8 cellular contexts compared by ENCODE assay signal in the genomic region with DNA sequence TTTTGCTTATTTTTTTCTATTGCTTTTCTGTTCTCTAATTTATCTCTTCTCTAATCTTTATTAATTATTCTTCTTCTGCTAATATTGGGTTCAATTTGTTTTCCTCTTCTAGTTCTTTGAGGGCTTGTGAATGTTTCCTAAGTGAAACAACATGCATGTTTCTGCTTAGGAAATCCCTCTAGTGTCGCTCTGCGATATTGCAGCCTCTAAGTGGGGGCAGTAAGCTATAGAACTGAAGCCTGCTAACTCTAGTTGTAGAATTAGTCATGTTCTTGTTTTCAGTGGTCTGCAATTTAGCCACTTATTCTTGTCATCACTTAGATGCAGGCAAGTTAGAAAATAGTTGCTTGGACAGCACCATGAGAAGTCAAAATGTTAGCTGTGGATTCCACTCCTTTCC.
DNase-seq lines count a peak whose midpoint lies in the region; ATAC-seq and TF ChIP-seq lines count a peak whose summit lies in the region.

No MANE protein-coding gene starts in this region.

- H3K36me3 Mint-ChIP-seq in activated T-cell treated with anti-CD3 and anti-CD28 coated beads, Interleukin-2, amount 50 U/mL, for 72 hours (ENCODE audit: insufficient read depth in 2 of 2), result no peaks in the 10 kb centered on the region

- H3F3A ChIP-seq in GM23248 (ENCODE audit: insufficient read depth), result no peaks in the 10 kb centered on the region

- intact Hi-C loops in dorsolateral prefrontal cortex (cut with DNase I), result no loop called here

- WGBS in GM23248 (ENCODE audit: low coverage in 1 of 2, low lambda C conversion rate in 2 of 2, missing lambda C conversion rate in 2 of 2), 2 experiments, result 0 to 5% methylated on average over 2 of the region's 2 CpGs
- 20% methylated on average over 1 of the region's 2 CpGs; no CpG with 5 or more reads in 1 of the 2 donors for WGBS in gastroesophageal sphincter (ENCODE audit: low coverage in 1 of 2), 2 donors

- peak in 49 of 56 donors; percentile 12 to 60 (median 41) for TF ChIP-seq CTCF in dorsolateral prefrontal cortex (IDR thresholded peaks at IDR 0.05 in 54 of 56, conservative IDR thresholded peaks at IDR 0.05 in 2 of 56; ENCODE audit: low read depth in 1 of 56, partially characterized antibody in 56 of 56)
- TF ChIP-seq CTCF in gastroesophageal sphincter (IDR thresholded peaks at IDR 0.05), result peak in 1 of 4 experiments; percentile 42

- H3K4me1 Mint-ChIP-seq in activated T-cell treated with anti-CD3 and anti-CD28 coated beads, Interleukin-2, amount 50 U/mL, for 72 hours (ENCODE audit: low read depth), result no peaks in the 10 kb centered on the region

- H3K27ac ChIP-seq in GM23248 (no peak overlapping the region), dorsolateral prefrontal cortex (no peak overlapping the region), gastroesophageal sphincter (no peak overlapping the region)

- H3K9me3 ChIP-seq in GM23248 (ENCODE audit: low read depth) (no peaks in the 10 kb centered on the region), gastroesophageal sphincter (no peaks in the 10 kb centered on the region)

- H3K4me3 ChIP-seq in GM23248 (no peak overlapping the region), dorsolateral prefrontal cortex (no peak overlapping the region), gastroesophageal sphincter (no peak overlapping the region)

- H3K9me3 Mint-ChIP-seq in activated T-cell treated with anti-CD3 and anti-CD28 coated beads, Interleukin-2, amount 50 U/mL, for 72 hours, result peaks cover 0 to 2% of the 10 kb centered on the region in 2 donors

- H3K9ac ChIP-seq in GM23248, result no peak overlapping the region

- peaks cover 13% of the 10 kb centered on the region for H3K27me3 Mint-ChIP-seq in activated T-cell treated with anti-CD3 and anti-CD28 coated beads, Interleukin-2, amount 50 U/mL, for 72 hours (ENCODE audit: low read depth)

- ATAC-seq in activated T-cell treated with anti-CD3 and anti-CD28 coated beads, Interleukin-2, amount 50 U/mL, for 72 hours (replicated peaks in 1 of 2), result no peak
- no peak for ATAC-seq in stimulated activated naive CD8-positive, alpha-beta T cell treated with anti-CD3 and anti-CD28 coated beads, Interleukin-15, Interleukin-2, amounts not matched to agents 100 U/mL and 50 U/mL, for 24 hours
- no peak for ATAC-seq in gastroesophageal sphincter
- ATAC-seq in HG03460 (IDR thresholded peaks at IDR 0.05; ENCODE audit: unreplicated experiment), result no peak

- no peaks in the 10 kb centered on the region for H3K9me2 ChIP-seq in GM23248 (ENCODE audit: insufficient read depth)

- peak; percentile 15 to 23 for DNase-seq in activated T-cell treated with anti-CD3 and anti-CD28 coated beads, Interleukin-2, amount 50 U/mL, for 72 hours
- DNase-seq in activated T-cell treated with anti-CD3 and anti-CD28 coated beads, Interleukin-2, amount 50 U/mL, for 1 hour, result no peak
- DNase-seq in GM23248 (peak; percentile 33), NCI-H460 (ENCODE audit: extremely low read depth, low read depth) (peak; percentile 9), dorsolateral prefrontal cortex (peak in 1 of 10 donors; percentile 10)
- DNase-seq in stimulated activated naive CD8-positive, alpha-beta T cell treated with anti-CD3 and anti-CD28 coated beads, Interleukin-15, Interleukin-2, amounts not matched to agents 100 U/mL and 50 U/mL, for 24 hours, result peak; percentile 4

- TF ChIP-seq EP300 in gastroesophageal sphincter (IDR thresholded peaks at IDR 0.05), result no peak

- H3K4me1 ChIP-seq in GM23248 (ENCODE audit: insufficient read depth) (no peaks in the 10 kb centered on the region), gastroesophageal sphincter (no peaks in the 10 kb centered on the region)

- H3K4me2 ChIP-seq in GM23248 (ENCODE audit: unreplicated experiment), result no peak overlapping the region

- H3K79me2 ChIP-seq in GM23248 (ENCODE audit: insufficient read depth), result no peaks in the 10 kb centered on the region

- no peaks in the 10 kb centered on the region for H4K20me1 ChIP-seq in GM23248 (ENCODE audit: insufficient read depth)

- no peak for TF ChIP-seq POLR2A in gastroesophageal sphincter (IDR thresholded peaks at IDR 0.05)

- H3K27ac Mint-ChIP-seq in activated T-cell treated with anti-CD3 and anti-CD28 coated beads, Interleukin-2, amount 50 U/mL, for 72 hours, result no peak overlapping the region

- in situ Hi-C loops in GM23248 (cut with MboI), result no loop called here

- no peak overlapping the region for H3K4me3 Mint-ChIP-seq in activated T-cell treated with anti-CD3 and anti-CD28 coated beads, Interleukin-2, amount 50 U/mL, for 72 hours

- no peaks in the 10 kb centered on the region for H3K27me3 ChIP-seq in GM23248 (replicated peaks; ENCODE audit: insufficient read depth)
- H3K27me3 ChIP-seq in dorsolateral prefrontal cortex, result peaks cover 0 to 15% (median 0%) of the 10 kb centered on the region in 45 donors
- H3K27me3 ChIP-seq in gastroesophageal sphincter, result no peaks in the 10 kb centered on the region

- no peaks in the 10 kb centered on the region for H3K36me3 ChIP-seq in GM23248 (ENCODE audit: low read depth)
- no peaks in the 10 kb centered on the region for H3K36me3 ChIP-seq in gastroesophageal sphincter

- H2AFZ ChIP-seq in GM23248, result no peak overlapping the region
